1 cellular context compared by ENCODE assay signal in genomic region chr19:41263850-41264580, GRCh38.
TF ChIP-seq lines count a peak whose summit lies in the region.

HNRNPUL1 (plus strand) TSS chr19:41264372; CDS start chr19:41264504, 132 bp downstream.

TF ChIP-seq in HCT116, 20 proteins besides CTCF, POLR2A, EP300 and RAD21:
- TF ChIP-seq REST (IDR thresholded peaks at IDR 0.05; ENCODE audit: low read depth) (no peak), YY1 (IDR thresholded peaks at IDR 0.05; ENCODE audit: extremely low read depth, insufficient replicate concordance, low read depth, low read length) (peak; percentile 98), CBX3 (IDR thresholded peaks at IDR 0.05; ENCODE audit: low read depth) (no peak), EGR1 (IDR thresholded peaks at IDR 0.05; ENCODE audit: low read depth) (peak; percentile 76), ZFX (IDR thresholded peaks at IDR 0.05) (peak; percentile 99), SP1 (IDR thresholded peaks at IDR 0.05; ENCODE audit: low read depth) (peak; percentile 99), FOSL1 (IDR thresholded peaks at IDR 0.05; ENCODE audit: low read depth) (no peak), POLR2AphosphoS5 (IDR thresholded peaks at IDR 0.05; ENCODE audit: low read depth, low read length) (no peak; the same call in 1 of the 2 replicates), MAX (IDR thresholded peaks at IDR 0.05) (peak; percentile 96), CEBPB (IDR thresholded peaks at IDR 0.05; ENCODE audit: low read depth) (no peak), SIN3A (IDR thresholded peaks at IDR 0.05; ENCODE audit: low read depth) (no peak), EZH2 (IDR thresholded peaks at IDR 0.05) (no peak), SRF (IDR thresholded peaks at IDR 0.05; ENCODE audit: low read depth) (no peak), EZH2phosphoT487 (IDR thresholded peaks at IDR 0.05; ENCODE audit: borderline replicate concordance) (no peak), TCF7L2 (IDR thresholded peaks at IDR 0.05; ENCODE audit: borderline replicate concordance, extremely low read depth, insufficient read depth, insufficient read length) (peak; percentile 100), ELF1 (IDR thresholded peaks at IDR 0.05; ENCODE audit: borderline replicate concordance, low read depth) (peak; percentile 65; the same call in 1 of the 2 replicates), JUND (IDR thresholded peaks at IDR 0.05) (no peak), ZNF274 (IDR thresholded peaks at IDR 0.05; ENCODE audit: low read depth, low read length) (no peak)
- TF ChIP-seq, protein P1, sequence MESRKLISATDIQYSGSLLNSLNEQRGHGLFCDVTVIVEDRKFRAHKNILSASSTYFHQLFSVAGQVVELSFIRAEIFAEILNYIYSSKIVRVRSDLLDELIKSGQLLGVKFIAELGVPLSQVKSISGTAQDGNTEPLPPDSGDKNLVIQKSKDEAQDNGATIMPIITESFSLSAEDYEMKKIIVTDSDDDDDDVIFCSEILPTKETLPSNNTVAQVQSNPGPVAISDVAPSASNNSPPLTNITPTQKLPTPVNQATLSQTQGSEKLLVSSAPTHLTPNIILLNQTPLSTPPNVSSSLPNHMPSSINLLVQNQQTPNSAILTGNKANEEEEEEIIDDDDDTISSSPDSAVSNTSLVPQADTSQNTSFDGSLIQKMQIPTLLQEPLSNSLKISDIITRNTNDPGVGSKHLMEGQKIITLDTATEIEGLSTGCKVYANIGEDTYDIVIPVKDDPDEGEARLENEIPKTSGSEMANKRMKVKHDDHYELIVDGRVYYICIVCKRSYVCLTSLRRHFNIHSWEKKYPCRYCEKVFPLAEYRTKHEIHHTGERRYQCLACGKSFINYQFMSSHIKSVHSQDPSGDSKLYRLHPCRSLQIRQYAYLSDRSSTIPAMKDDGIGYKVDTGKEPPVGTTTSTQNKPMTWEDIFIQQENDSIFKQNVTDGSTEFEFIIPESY (IDR thresholded peaks at IDR 0.05; ENCODE audit: extremely low read depth, insufficient replicate concordance, low read length): no peak
- TF ChIP-seq, protein P2, sequence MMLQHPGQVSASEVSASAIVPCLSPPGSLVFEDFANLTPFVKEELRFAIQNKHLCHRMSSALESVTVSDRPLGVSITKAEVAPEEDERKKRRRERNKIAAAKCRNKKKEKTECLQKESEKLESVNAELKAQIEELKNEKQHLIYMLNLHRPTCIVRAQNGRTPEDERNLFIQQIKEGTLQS (IDR thresholded peaks at IDR 0.05): no peak
